1 cellular context compared by ENCODE assay signal in the genomic region with DNA sequence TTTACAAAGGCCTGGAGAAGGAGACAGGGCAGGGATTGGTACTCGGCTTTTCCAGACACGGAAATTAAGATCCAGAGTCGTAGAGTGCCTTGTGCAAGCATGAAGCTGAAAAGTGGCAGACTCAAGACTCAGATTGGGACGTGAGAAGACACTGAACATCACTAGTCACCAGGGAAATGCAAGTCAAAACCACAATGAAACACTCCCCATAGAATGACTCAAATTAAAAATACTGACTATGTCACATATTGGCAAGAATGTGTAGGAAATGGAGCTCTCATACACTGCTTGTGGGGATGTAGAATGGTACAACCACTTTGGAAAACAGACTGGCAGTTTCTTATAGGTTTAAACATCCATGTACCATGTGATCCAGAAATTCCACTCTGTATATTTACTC.
A peak's percentile ranks its signal among the peaks of the same experiment; 100 is the strongest.
TF ChIP-seq lines count a peak whose summit lies in the region.

No MANE protein-coding gene starts in this region.

TF ChIP-seq in IMR-90, 13 proteins besides CTCF, POLR2A, EP300 and RAD21:
- no peak for TF ChIP-seq RCOR1 (IDR thresholded peaks at IDR 0.05; ENCODE audit: insufficient replicate concordance, low read length)
- TF ChIP-seq RFX5 (IDR thresholded peaks at IDR 0.05; ENCODE audit: low read depth, low read length): peak; percentile 84
